Comparison of ENCODE assay signal across 31 cellular contexts in genomic region chr17:7777017-7777416, GRCh38. TPM values are rescaled to one million over a fixed set of nuclear protein-coding genes. Genes with fewer than 3 reads are reported as not detected.
"Had no signal": no experiment of that assay in that cellular context is flagged by ENCODE, and none has a peak within 500 bp of the region (broad histone marks: within the 10 kb centered on the region; RNA-seq: fewer than 3 reads in every experiment).

No MANE protein-coding gene starts in this region.

- H2AFZ ChIP-seq: neural progenitor cell, parathyroid adenoma had no signal

- ATAC-seq: naive thymus-derived CD8-positive, alpha-beta T cell; natural killer cell treated with Interleukin-12 subunit alpha and Interleukin-12 subunit beta and Interleukin-15 and Interleukin-18, amount 100 ng/mL, for 72 hours; psoas muscle; sciatic nerve; stimulated activated memory B cell treated with anti-CD40 and anti-IgM and Interleukin-4, amounts not matched to agents 10 μg/mL and 1 μg/mL and 100 μg/mL, for 72 hours; stimulated activated naive CD8-positive, alpha-beta T cell treated with anti-CD3 and anti-CD28 coated beads, Interleukin-15, amount 100 ng/mL, for 72 hours; stimulated activated naive CD8-positive, alpha-beta T cell treated with anti-CD3 and anti-CD28 coated beads, Interleukin-15, Interleukin-2, amounts not matched to agents 100 U/mL and 50 U/mL, for 24 hours; upper lobe of right lung had no signal

- H3K4me2 ChIP-seq: neural progenitor cell, smooth muscle cell had no signal

- H3K4me1 Mint-ChIP-seq: naive thymus-derived CD8-positive, alpha-beta T cell; nephron progenitor cell; neural progenitor cell; stimulated activated memory B cell treated with anti-CD40 and anti-IgM and Interleukin-4, amounts not matched to agents 10 μg/mL and 1 μg/mL and 100 μg/mL, for 72 hours; stimulated activated naive CD8-positive, alpha-beta T cell treated with anti-CD3 and anti-CD28 coated beads, Interleukin-15, amount 100 ng/mL, for 72 hours had no signal

- H3K27me3 ChIP-seq: neural progenitor cell, ovary, suprapubic skin, testis, transverse colon, upper lobe of right lung, uterus had no signal

- H3K4me3 ChIP-seq: neural progenitor cell, ovary, psoas muscle, skin epidermis, smooth muscle cell, spleen, suprapubic skin, testis, tibial artery, transverse colon, upper lobe of right lung, uterus had no signal

- H3K36me3 ChIP-seq: neural progenitor cell, ovary, spleen, suprapubic skin, tibial artery, transverse colon, upper lobe of right lung, uterus had no signal

- H3K79me2 ChIP-seq: parathyroid adenoma had no signal

- H3K36me3 Mint-ChIP-seq: naive thymus-derived CD8-positive, alpha-beta T cell; natural killer cell treated with Interleukin-12 subunit alpha and Interleukin-12 subunit beta and Interleukin-15 and Interleukin-18, amount 100 ng/mL, for 72 hours; neural progenitor cell; stimulated activated memory B cell treated with anti-CD40 and anti-IgM and Interleukin-4, amounts not matched to agents 10 μg/mL and 1 μg/mL and 100 μg/mL, for 72 hours; type B pancreatic cell had no signal

- DNase-seq: naive thymus-derived CD8-positive, alpha-beta T cell; nephron progenitor cell; occipital lobe; ovary; psoas muscle; right cardiac atrium; spleen; stimulated activated CD4-positive, alpha-beta T cell treated with anti-CD3 and anti-CD28 coated beads, Interleukin-12 subunit alpha, Interleukin-12 subunit beta, amount 100 ng/mL, for 4 hours; stimulated activated CD4-positive, alpha-beta T cell treated with anti-CD3 and anti-CD28 coated beads, Interleukin-1b, Interleukin-23, amount 100 ng/mL, for 48 hours; stimulated activated CD4-positive, alpha-beta T cell treated with anti-CD3 and anti-CD28 coated beads, Interleukin-4, amount 100 ng/mL, for 1 hour; stimulated activated CD4-positive, alpha-beta T cell treated with anti-CD3 and anti-CD28 coated beads, Interleukin-4, amount 100 ng/mL, for 4 hours; stimulated activated CD8-positive, alpha-beta memory T cell treated with anti-CD3 and anti-CD28 coated beads, Interleukin-4, amount 100 ng/mL, for 48 hours; stimulated activated naive CD4-positive, alpha-beta T cell; stimulated activated naive CD8-positive, alpha-beta T cell treated with anti-CD3 and anti-CD28 coated beads, Interleukin-15, amount 100 ng/mL, for 72 hours; stimulated activated naive CD8-positive, alpha-beta T cell treated with anti-CD3 and anti-CD28 coated beads, Interleukin-15, Interleukin-2, amounts not matched to agents 100 U/mL and 50 U/mL, for 24 hours; substantia nigra; testis; tibial artery; transverse colon; upper lobe of right lung; uterus had no signal

- H3K27ac Mint-ChIP-seq: naive thymus-derived CD8-positive, alpha-beta T cell; natural killer cell treated with Interleukin-12 subunit alpha and Interleukin-12 subunit beta and Interleukin-15 and Interleukin-18, amount 100 ng/mL, for 72 hours; nephron progenitor cell; neural progenitor cell; progenitor cell of endocrine pancreas; stimulated activated memory B cell treated with anti-CD40 and anti-IgM and Interleukin-4, amounts not matched to agents 10 μg/mL and 1 μg/mL and 100 μg/mL, for 72 hours; stimulated activated naive CD8-positive, alpha-beta T cell treated with anti-CD3 and anti-CD28 coated beads, Interleukin-15, amount 100 ng/mL, for 72 hours; type B pancreatic cell had no signal

- H3K9me3 Mint-ChIP-seq: naive thymus-derived CD8-positive, alpha-beta T cell; natural killer cell treated with Interleukin-12 subunit alpha and Interleukin-12 subunit beta and Interleukin-15 and Interleukin-18, amount 100 ng/mL, for 72 hours; neural progenitor cell; stimulated activated memory B cell treated with anti-CD40 and anti-IgM and Interleukin-4, amounts not matched to agents 10 μg/mL and 1 μg/mL and 100 μg/mL, for 72 hours; stimulated activated naive CD8-positive, alpha-beta T cell treated with anti-CD3 and anti-CD28 coated beads, Interleukin-15, amount 100 ng/mL, for 72 hours; type B pancreatic cell had no signal

- H3K9me3 ChIP-seq: ovary, psoas muscle, spleen, suprapubic skin, testis, tibial artery, transverse colon, upper lobe of right lung, uterus had no signal

- H3K4me3 Mint-ChIP-seq: naive thymus-derived CD8-positive, alpha-beta T cell; natural killer cell treated with Interleukin-12 subunit alpha and Interleukin-12 subunit beta and Interleukin-15 and Interleukin-18, amount 100 ng/mL, for 72 hours; nephron progenitor cell; neural progenitor cell; stimulated activated memory B cell treated with anti-CD40 and anti-IgM and Interleukin-4, amounts not matched to agents 10 μg/mL and 1 μg/mL and 100 μg/mL, for 72 hours; stimulated activated naive CD8-positive, alpha-beta T cell treated with anti-CD3 and anti-CD28 coated beads, Interleukin-15, amount 100 ng/mL, for 72 hours; type B pancreatic cell had no signal

- H3K27ac ChIP-seq: neural progenitor cell, ovary, parathyroid adenoma, psoas muscle, skin epidermis, spleen, suprapubic skin, testis, tibial artery, transverse colon, upper lobe of right lung, uterus had no signal

- H3K4me1 ChIP-seq: neural progenitor cell, psoas muscle, spleen, suprapubic skin, testis, tibial artery, transverse colon, upper lobe of right lung, uterus had no signal

RNA-seq across cellular contexts. Expression of gene DNAH2, which starts 59.5 kb away (rescaled TPM):
- total RNA-seq: naive thymus-derived CD8-positive, alpha-beta T cell; smooth muscle cell had no signal
- polyA plus RNA-seq: naive thymus-derived CD8-positive, alpha-beta T cell; smooth muscle cell had no signal
